ENCODE assay signal across 17 cellular contexts in the genomic region with DNA sequence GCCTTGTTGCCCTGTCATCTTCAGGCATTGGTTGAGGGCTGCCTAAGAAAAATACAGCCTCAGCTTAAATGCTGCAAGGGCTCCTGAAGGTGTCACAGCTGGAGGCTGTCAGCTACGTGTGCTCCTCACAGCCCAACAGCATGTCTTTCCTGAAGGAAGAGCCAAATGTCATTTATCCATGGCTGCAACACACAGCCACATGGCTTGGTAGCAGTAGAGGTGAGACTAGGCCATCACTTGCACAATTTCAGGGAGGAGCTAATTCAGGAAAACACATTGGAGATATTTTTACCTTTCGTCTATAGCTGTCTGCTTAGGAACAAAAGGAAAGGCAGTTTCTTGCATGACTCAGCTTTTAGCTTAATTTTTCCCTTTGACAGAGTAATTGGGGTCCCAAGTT.
"Had no signal": no experiment of that assay in that cellular context is flagged by ENCODE, and none has a peak within 500 bp of the region (broad histone marks: within the 10 kb centered on the region; RNA-seq: fewer than 3 reads in every experiment).

No MANE protein-coding gene starts in this region.

- H3K9me3 Mint-ChIP-seq: activated naive CD4-positive, alpha-beta T cell treated with anti-CD3 and anti-CD28 coated beads, Interleukin-2, amount 50 U/mL, for 24 hours; central memory CD8-positive, alpha-beta T cell; immature natural killer cell; memory B cell; T-cell had no signal

- H3K36me3 ChIP-seq: sigmoid colon, upper lobe of right lung, WERI-Rb-1 had no signal

- H3K27me3 ChIP-seq: sigmoid colon, upper lobe of right lung had no signal

- H3K36me3 Mint-ChIP-seq: activated naive CD4-positive, alpha-beta T cell treated with anti-CD3 and anti-CD28 coated beads, Interleukin-2, amount 50 U/mL, for 24 hours; memory B cell had no signal

- H3K9me3 ChIP-seq: sigmoid colon, upper lobe of right lung had no signal

- H3K4me3 Mint-ChIP-seq: activated naive CD4-positive, alpha-beta T cell treated with anti-CD3 and anti-CD28 coated beads, Interleukin-2, amount 50 U/mL, for 24 hours; central memory CD8-positive, alpha-beta T cell; immature natural killer cell; memory B cell; nephron; T-cell had no signal

- H3K27me3 Mint-ChIP-seq: central memory CD8-positive, alpha-beta T cell had no signal

- H3K4me1 Mint-ChIP-seq: activated naive CD4-positive, alpha-beta T cell treated with anti-CD3 and anti-CD28 coated beads, Interleukin-2, amount 50 U/mL, for 24 hours; central memory CD8-positive, alpha-beta T cell; immature natural killer cell; T-cell had no signal

- H3K27ac Mint-ChIP-seq: activated naive CD4-positive, alpha-beta T cell treated with anti-CD3 and anti-CD28 coated beads, Interleukin-2, amount 50 U/mL, for 24 hours; immature natural killer cell; memory B cell; nephron; progenitor cell of endocrine pancreas; T-cell had no signal

- DNase-seq: activated CD4-positive, alpha-beta T cell treated with anti-CD3 and anti-CD28 coated beads for 48 hours; activated T-cell treated with anti-CD3 and anti-CD28 coated beads for 4 hours; glutamatergic neuron; immature natural killer cell; left cardiac atrium; occipital lobe; sigmoid colon; stimulated activated CD4-positive, alpha-beta T cell treated with anti-CD3 and anti-CD28 coated beads, Interleukin-2, amount 100 ng/mL, for 48 hours; stimulated activated naive CD4-positive, alpha-beta T cell treated with Interleukin-2 at 50 U/mL for 16 hours; T-cell; upper lobe of right lung; WERI-Rb-1 had no signal

- H3K4me3 ChIP-seq: sigmoid colon, upper lobe of right lung had no signal

- H3K27ac ChIP-seq: sigmoid colon, upper lobe of right lung, WERI-Rb-1 had no signal

- ATAC-seq: left cardiac atrium, T-cell had no signal
